2 cellular contexts compared by ENCODE assay signal in genomic region chr20:3405139-3405538, GRCh38.
TF ChIP-seq lines count a peak whose summit lies in the region.

No MANE protein-coding gene starts in this region.

TF ChIP-seq in SK-N-SH, 30 proteins besides CTCF, POLR2A, EP300 and RAD21 (continued from another document):
- TF ChIP-seq, protein P1, sequence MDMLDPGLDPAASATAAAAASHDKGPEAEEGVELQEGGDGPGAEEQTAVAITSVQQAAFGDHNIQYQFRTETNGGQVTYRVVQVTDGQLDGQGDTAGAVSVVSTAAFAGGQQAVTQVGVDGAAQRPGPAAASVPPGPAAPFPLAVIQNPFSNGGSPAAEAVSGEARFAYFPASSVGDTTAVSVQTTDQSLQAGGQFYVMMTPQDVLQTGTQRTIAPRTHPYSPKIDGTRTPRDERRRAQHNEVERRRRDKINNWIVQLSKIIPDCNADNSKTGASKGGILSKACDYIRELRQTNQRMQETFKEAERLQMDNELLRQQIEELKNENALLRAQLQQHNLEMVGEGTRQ (IDR thresholded peaks at IDR 0.05; ENCODE audit: borderline replicate concordance, low read depth, low read length) = no peak
TF ChIP-seq in SK-N-SH: peak in this region for 0.

TF ChIP-seq in SK-N-SH treated with all-trans-retinoic acid at 6 μM for 48 hours, 23 proteins besides CTCF, POLR2A, EP300 and RAD21 (continued from another document):
- no peak for TF ChIP-seq POU6F1 (CRISPR knock-in tag; IDR thresholded peaks at IDR 0.05; ENCODE audit: borderline replicate concordance, low read depth)
- no peak for TF ChIP-seq CSDC2 (CRISPR knock-in tag; IDR thresholded peaks at IDR 0.05)
- TF ChIP-seq ZNF70 (CRISPR knock-in tag; IDR thresholded peaks at IDR 0.05) = no peak
- TF ChIP-seq ZFP30 (CRISPR knock-in tag; IDR thresholded peaks at IDR 0.05) = no peak
- no peak for TF ChIP-seq OSR1 (CRISPR knock-in tag; IDR thresholded peaks at IDR 0.05)
- no peak for TF ChIP-seq GLIS3 (CRISPR knock-in tag; IDR thresholded peaks at IDR 0.05)
- TF ChIP-seq ZFP3 (CRISPR knock-in tag; IDR thresholded peaks at IDR 0.05) = no peak
- TF ChIP-seq, protein P2, sequence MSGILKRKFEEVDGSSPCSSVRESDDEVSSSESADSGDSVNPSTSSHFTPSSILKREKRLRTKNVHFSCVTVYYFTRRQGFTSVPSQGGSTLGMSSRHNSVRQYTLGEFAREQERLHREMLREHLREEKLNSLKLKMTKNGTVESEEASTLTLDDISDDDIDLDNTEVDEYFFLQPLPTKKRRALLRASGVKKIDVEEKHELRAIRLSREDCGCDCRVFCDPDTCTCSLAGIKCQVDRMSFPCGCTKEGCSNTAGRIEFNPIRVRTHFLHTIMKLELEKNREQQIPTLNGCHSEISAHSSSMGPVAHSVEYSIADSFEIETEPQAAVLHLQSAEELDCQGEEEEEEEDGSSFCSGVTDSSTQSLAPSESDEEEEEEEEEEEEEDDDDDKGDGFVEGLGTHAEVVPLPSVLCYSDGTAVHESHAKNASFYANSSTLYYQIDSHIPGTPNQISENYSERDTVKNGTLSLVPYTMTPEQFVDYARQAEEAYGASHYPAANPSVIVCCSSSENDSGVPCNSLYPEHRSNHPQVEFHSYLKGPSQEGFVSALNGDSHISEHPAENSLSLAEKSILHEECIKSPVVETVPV (CRISPR knock-in tag; IDR thresholded peaks at IDR 0.05) = no peak
- no peak for TF ChIP-seq ZNF8 (CRISPR knock-in tag; IDR thresholded peaks at IDR 0.05)
- no peak for TF ChIP-seq ZC3H10 (CRISPR knock-in tag; IDR thresholded peaks at IDR 0.05)
